In the genomic region with DNA sequence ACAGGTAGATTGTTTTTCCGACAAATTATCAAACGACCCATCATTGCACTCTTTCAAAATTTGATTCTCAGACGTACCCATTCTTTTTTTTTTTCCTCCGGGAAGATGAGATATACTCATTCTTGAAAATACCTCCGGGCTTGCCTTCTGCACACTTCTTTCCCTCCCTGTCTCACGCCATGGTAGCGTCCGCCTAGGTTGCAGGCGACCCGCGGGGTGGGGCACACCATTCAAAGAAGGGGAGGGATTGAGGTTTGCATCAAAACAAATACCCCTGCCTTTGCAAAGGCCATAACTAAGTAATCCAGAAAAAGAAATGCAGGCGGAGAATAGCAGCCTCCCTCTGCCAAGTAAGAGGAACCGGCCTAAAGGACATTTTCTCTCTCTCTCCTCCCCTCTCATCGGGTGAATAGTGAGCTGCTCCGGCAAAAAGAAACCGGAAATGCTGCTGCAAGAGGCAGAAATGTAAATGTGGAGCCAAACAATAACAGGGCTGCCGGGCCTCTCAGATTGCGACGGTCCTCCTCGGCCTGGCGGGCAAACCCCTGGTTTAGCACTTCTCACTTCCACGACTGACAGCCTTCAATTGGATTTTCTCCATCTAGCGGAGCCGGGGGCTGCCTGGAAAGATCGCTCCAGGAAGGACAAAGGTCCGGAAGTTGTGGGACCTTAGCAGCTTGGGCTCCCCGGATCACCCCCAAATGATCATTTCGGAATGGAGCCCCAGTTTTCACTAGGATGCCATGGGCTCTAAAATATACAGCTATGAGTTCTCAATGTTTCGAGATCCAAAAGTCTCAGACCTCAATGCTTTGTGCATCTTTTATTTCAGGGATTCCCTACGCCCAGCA, we compare ENCODE assay signal across 9 cellular contexts. TPM values are rescaled to one million over a fixed set of nuclear protein-coding genes. Genes with fewer than 3 reads are reported as not detected.
DNase-seq lines count a peak whose midpoint lies in the region; ATAC-seq and TF ChIP-seq lines count a peak whose summit lies in the region.
"Had no signal": no experiment of that assay in that cellular context is flagged by ENCODE, and none has a peak within 500 bp of the region (broad histone marks: within the 10 kb centered on the region; RNA-seq: fewer than 3 reads in every experiment).

No MANE protein-coding gene starts in this region.

- H3K36me3 ChIP-seq in right lobe of liver = no peaks in the 10 kb centered on the region

- 0% methylated on average over 21 of the region's 30 CpGs for WGBS in right lobe of liver (ENCODE audit: insufficient coverage, low coverage, low lambda C conversion rate, missing lambda C conversion rate)

- no peak for TF ChIP-seq CTCF in right lobe of liver (IDR thresholded peaks at IDR 0.05)

- peak; percentile 82 for TF ChIP-seq POLR2A in right lobe of liver (IDR thresholded peaks at IDR 0.05)

- no peaks in the 10 kb centered on the region for H3K9me3 ChIP-seq in right lobe of liver

- peak overlapping the region; percentile 69 to 94 (median 88) for H3K4me3 ChIP-seq in right lobe of liver

- peaks cover 0 to 22% (median 10%) of the 10 kb centered on the region in 4 donors for H3K4me1 ChIP-seq in right lobe of liver

- ATAC-seq in GM19035 (IDR thresholded peaks at IDR 0.05; ENCODE audit: unreplicated experiment) (peak; percentile 43), HG03432 (IDR thresholded peaks at IDR 0.05; ENCODE audit: unreplicated experiment) (peak; percentile 51), right lobe of liver (peak; percentile 60 to 68 (median 64))

- H3K27ac ChIP-seq in right lobe of liver = peak overlapping the region; percentile 90 to 98 (median 93)

- intact Hi-C loops in right lobe of liver (cut with DNase I) = loop anchor here (10.0 kb wide), 1 partner anchor 52 kb away; the partner anchor contains the start of gene SHBG (in 2 of the 2)

- H3K27me3 ChIP-seq in right lobe of liver = no peaks in the 10 kb centered on the region

- DNase-seq in AG20443 (ENCODE audit: low spot score) (peak; percentile 81), NCI-H524 treated with DMSO at 0.1 percent for 48 hours (lab: John Stamatoyannopoulos, UW) (peak; percentile 29), dermis blood vessel endothelial cell (peak; percentile 85), right lobe of liver (peak; percentile 78 to 81 (median 80))
- peak; percentile 74 for DNase-seq in activated CD4-positive, alpha-beta T cell treated with anti-CD3 and anti-CD28 coated beads, Interleukin-2, amount 50 U/mL, for 1 hour
- peak; percentile 67 to 72 for DNase-seq in stimulated activated CD4-positive, alpha-beta T cell treated with anti-CD3 and anti-CD28 coated beads, Interleukin-4, amount 100 ng/mL, for 4 hours

RNA-seq across cellular contexts. Expression of gene TP53, which starts 0.8 kb away (rescaled TPM):
- 36.1 and 69.7 TPM in 2 replicates for total RNA-seq in dermis blood vessel endothelial cell
- 10 to 100 TPM; 12.9 to 30.0 (median 23.0) TPM for total RNA-seq in right lobe of liver

RNA-seq across cellular contexts. Expression of gene WRAP53, which starts 1.8 kb away (rescaled TPM):
- 7.1 and 11.2 TPM in 2 replicates for total RNA-seq in dermis blood vessel endothelial cell
- 1 to 10 TPM; 1.9 to 3.8 (median 3.0) TPM for total RNA-seq in right lobe of liver

RNA-seq across cellular contexts. Expression of gene EFNB3, which starts 18.6 kb away (rescaled TPM):
- total RNA-seq in dermis blood vessel endothelial cell (0.14 and 0.51 TPM in 2 replicates), right lobe of liver (1 to 10 TPM in 1 of 6 experiments, under 1 TPM in 5; 0.26 to 1.1 (median 0.83) TPM)

RNA-seq across cellular contexts. Expression of gene DNAH2, which starts 31.1 kb away (rescaled TPM):
- 0.42 TPM in 1 of 2 replicates, not detected in the other for total RNA-seq in dermis blood vessel endothelial cell
- under 1 TPM; 0.12 to 0.38 (median 0.27) TPM for total RNA-seq in right lobe of liver
- total RNA-seq: HT1080 had no signal

RNA-seq across cellular contexts. Expression of gene ATP1B2, which starts 35.7 kb away (rescaled TPM):
- not detected in 2 replicates for total RNA-seq in dermis blood vessel endothelial cell
- 1 to 10 TPM in 3 of 6 experiments, under 1 TPM in 3; 0.43 to 1.7 (median 0.91) TPM for total RNA-seq in right lobe of liver
- total RNA-seq: HT1080 had no signal

Comparison
In these comparisons a context has a peak if more than half of its experiments do, and no peak if none do; other contexts are left out.
1. Peak in every context shown above with its lines: DNase-seq, ATAC-seq, H3K4me3 ChIP-seq and H3K27ac ChIP-seq.
2. DNase-seq: peak in every context shown above with its lines; median percentile 85 in dermis blood vessel endothelial cell; 81 in AG20443; 80 in right lobe of liver; 74 in activated CD4-positive, alpha-beta T cell treated with anti-CD3 and anti-CD28 coated beads, Interleukin-2, amount 50 U/mL, for 1 hour; 70 in stimulated activated CD4-positive, alpha-beta T cell treated with anti-CD3 and anti-CD28 coated beads, Interleukin-4, amount 100 ng/mL, for 4 hours; 29 in NCI-H524 treated with DMSO at 0.1 percent for 48 hours.